24 cellular contexts compared by ENCODE assay signal in the genomic region with DNA sequence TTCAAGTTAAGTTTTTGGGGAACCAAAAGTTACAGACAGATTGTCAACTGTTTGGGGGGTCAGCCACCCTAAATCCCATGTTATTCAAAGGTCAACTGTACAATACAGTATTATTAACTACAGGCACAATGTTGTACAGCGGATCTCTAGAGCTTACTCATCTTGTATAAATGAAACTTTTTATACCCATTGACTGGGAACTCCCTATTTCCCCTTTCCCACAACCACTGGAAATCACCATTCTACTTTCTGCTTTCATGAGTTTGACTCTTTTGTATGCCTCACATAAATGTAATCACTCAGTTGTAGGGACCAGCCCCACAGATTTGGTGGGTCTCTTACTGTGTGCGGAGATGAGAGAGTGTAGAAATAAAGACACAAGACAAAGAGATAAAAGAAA. TPM values are rescaled to one million over a fixed set of nuclear protein-coding genes. Genes with fewer than 3 reads are reported as not detected.
A peak's percentile ranks its signal among the peaks of the same experiment; 100 is the strongest.
DNase-seq lines count a peak whose midpoint lies in the region; ATAC-seq, FAIRE-seq and TF ChIP-seq lines count a peak whose summit lies in the region.
"Had no signal": no experiment of that assay in that cellular context is flagged by ENCODE, and none has a peak within 500 bp of the region (broad histone marks: within the 10 kb centered on the region; RNA-seq: fewer than 3 reads in every experiment).

No MANE protein-coding gene starts in this region.

- FAIRE-seq in HTR-8/SVneo (lab: Jason Lieb, UNC), result no peak
- no peak for FAIRE-seq in kidney (lab: Jason Lieb, UNC)
- FAIRE-seq: GM12891, K562 had no signal

- no peak overlapping the region for H2AFZ ChIP-seq in neural progenitor cell (replicated peaks)

- H3K36me3 Mint-ChIP-seq in neural progenitor cell, result no peaks in the 10 kb centered on the region
- H3K36me3 Mint-ChIP-seq: CD14-positive monocyte; CD4-positive, alpha-beta memory T cell had no signal

- peak; percentile 50 for ATAC-seq in GM18867 (IDR thresholded peaks at IDR 0.05; ENCODE audit: unreplicated experiment)
- peak; percentile 52 for ATAC-seq in HG02610 (IDR thresholded peaks at IDR 0.05; ENCODE audit: unreplicated experiment)
- ATAC-seq in HG02885 (IDR thresholded peaks at IDR 0.05; ENCODE audit: poor library complexity, unreplicated experiment), result peak; percentile 62
- ATAC-seq in GM18907 (IDR thresholded peaks at IDR 0.05; ENCODE audit: unreplicated experiment), result no peak
- no peak for ATAC-seq in HG03469 (IDR thresholded peaks at IDR 0.05; ENCODE audit: unreplicated experiment)
- ATAC-seq: HCT116, K562 had no signal

- H3K27ac ChIP-seq in neural progenitor cell (no peak overlapping the region), kidney (ENCODE audit: low read depth in 2 of 2, low read length in 2 of 2) (no peak overlapping the region)
- H3K27ac ChIP-seq: BLaER1, HL-60 had no signal

- H3K9me3 ChIP-seq in neural progenitor cell (ENCODE audit: low read depth), result no peaks in the 10 kb centered on the region
- no peaks in the 10 kb centered on the region for H3K9me3 ChIP-seq in kidney (ENCODE audit: control insufficient read depth in 1 of 2, low read length in 2 of 2)
- H3K9me3 ChIP-seq: BLaER1 had no signal

- H3K4me2 ChIP-seq in neural progenitor cell, result no peak overlapping the region
- H3K4me2 ChIP-seq: BLaER1 had no signal

- H3K9me3 Mint-ChIP-seq in neural progenitor cell, result peaks cover 2% of the 10 kb centered on the region

- H3K9ac ChIP-seq in neural progenitor cell (no peak overlapping the region), kidney (ENCODE audit: low read length in 2 of 2) (no peak overlapping the region)
- H3K9ac ChIP-seq: BLaER1 had no signal

- intact Hi-C loops in kidney (cut with DNase I), result no loop called here

- no peak for DNase-seq in neural progenitor cell (ENCODE audit: low spot score)
- no peak for DNase-seq in HTR-8/SVneo (ENCODE audit: insufficient read length, low spot score)
- DNase-seq in kidney, result no peak
- DNase-seq: 8988T, DMS79 treated with DMSO at 0.1 percent for 48 hours, GF-D8, GOT3, H7, HFFc6, IMR-90 had no signal

- H3K36me3 ChIP-seq in neural progenitor cell (no peaks in the 10 kb centered on the region), kidney (ENCODE audit: control insufficient read depth in 1 of 2, insufficient read depth in 2 of 2, low read length in 2 of 2) (no peaks in the 10 kb centered on the region)
- H3K36me3 ChIP-seq: BLaER1 had no signal

- no peaks in the 10 kb centered on the region for H3K27me3 ChIP-seq in neural progenitor cell
- H3K27me3 ChIP-seq: BLaER1 had no signal

- H3K4me1 Mint-ChIP-seq in neural progenitor cell, result peaks cover 2% of the 10 kb centered on the region
- H3K4me1 Mint-ChIP-seq: CD14-positive monocyte; CD4-positive, alpha-beta memory T cell had no signal

- H3K4me3 ChIP-seq in neural progenitor cell, result no peak overlapping the region
- no peak overlapping the region for H3K4me3 ChIP-seq in kidney (ENCODE audit: low read length in 2 of 2)
- H3K4me3 ChIP-seq: BLaER1, K562 had no signal

- no peaks in the 10 kb centered on the region for H3K79me2 ChIP-seq in neural progenitor cell (ENCODE audit: low read depth)

- no peaks in the 10 kb centered on the region for H4K20me1 ChIP-seq in neural progenitor cell (ENCODE audit: low read depth)
- H4K20me1 ChIP-seq: BLaER1 had no signal

- H3K27me3 Mint-ChIP-seq in neural progenitor cell (ENCODE audit: insufficient read depth, low read depth), result no peaks in the 10 kb centered on the region
- H3K27me3 Mint-ChIP-seq: CD4-positive, alpha-beta memory T cell had no signal

- H3F3A ChIP-seq in neural progenitor cell (ENCODE audit: low read depth), result no peaks in the 10 kb centered on the region

- no peak overlapping the region for H3K4me3 Mint-ChIP-seq in neural progenitor cell
- H3K4me3 Mint-ChIP-seq: CD14-positive monocyte; CD4-positive, alpha-beta memory T cell; HFFc6 had no signal

- H3K27ac Mint-ChIP-seq in neural progenitor cell, result peak overlapping the region; percentile 43
- H3K27ac Mint-ChIP-seq: CD14-positive monocyte; CD4-positive, alpha-beta memory T cell; HFFc6 had no signal

- TF ChIP-seq CTCF in neural progenitor cell (IDR thresholded peaks at IDR 0.05) (no peak), kidney (IDR thresholded peaks at IDR 0.05; ENCODE audit: borderline replicate concordance, extremely low read depth, insufficient read depth) (no peak)

- H3K4me1 ChIP-seq in neural progenitor cell, result no peaks in the 10 kb centered on the region
- H3K4me1 ChIP-seq in kidney (ENCODE audit: control insufficient read depth in 1 of 2, insufficient read depth in 1 of 2, low read depth in 1 of 2, low read length in 2 of 2), result no peaks in the 10 kb centered on the region
- H3K4me1 ChIP-seq: BLaER1 had no signal

RNA-seq across cellular contexts. Expression of gene SLCO1B3, which starts 57.8 kb away (rescaled TPM):
- total RNA-seq in neural progenitor cell (ENCODE audit: low replicate concordance) (not detected in 2 replicates), kidney (not detected)
- not detected for polyA plus RNA-seq in kidney (ENCODE audit: insufficient read depth, low read depth, low replicate concordance)
- total RNA-seq: A673; CD4-positive, alpha-beta memory T cell; H7; HFFc6; IMR-90; K562 had no signal
- polyA plus RNA-seq: AG04450; CD14-positive monocyte; CD4-positive, alpha-beta memory T cell; IMR-90; K562 had no signal

Comparison
In these comparisons a context has a peak if more than half of its experiments do, and no peak if none do; other contexts are left out.
1. ATAC-seq: peak in GM18867 (single experiment), HG02610 (single experiment) and HG02885 (single experiment); none in GM18907 (single experiment) and HG03469 (single experiment).